Comparison of ENCODE assay signal across 9 cellular contexts in genomic region chr11:40328890-40329617, GRCh38.
DNase-seq lines count a peak whose midpoint lies in the region; ATAC-seq and TF ChIP-seq lines count a peak whose summit lies in the region.
"Had no signal": no experiment of that assay in that cellular context is flagged by ENCODE, and none has a peak within 500 bp of the region (broad histone marks: within the 10 kb centered on the region; RNA-seq: fewer than 3 reads in every experiment).

No MANE protein-coding gene starts in this region.

- no peaks in the 10 kb centered on the region for H3K36me3 Mint-ChIP-seq in type B pancreatic cell
- H3K36me3 Mint-ChIP-seq in activated CD8-positive, alpha-beta memory T cell treated with anti-CD3 and anti-CD28 coated beads, Interleukin-2, amount 10 ng/mL, durations not matched to agents 7 days and 5 days = no peaks in the 10 kb centered on the region

- ATAC-seq in GM18520 (IDR thresholded peaks at IDR 0.05; ENCODE audit: unreplicated experiment) = no peak
- ATAC-seq in activated CD8-positive, alpha-beta memory T cell treated with anti-CD3 and anti-CD28 coated beads, Interleukin-2, amount 10 ng/mL, durations not matched to agents 7 days and 5 days = no peak
- no peak for ATAC-seq in HG02798 (IDR thresholded peaks at IDR 0.05; ENCODE audit: poor library complexity, unreplicated experiment)

- H3K36me3 ChIP-seq in rectal smooth muscle tissue (ENCODE audit: control insufficient read depth, insufficient read depth, low read length) = no peaks in the 10 kb centered on the region

- no peak overlapping the region for H3K27ac Mint-ChIP-seq in type B pancreatic cell
- no peak overlapping the region for H3K27ac Mint-ChIP-seq in activated CD8-positive, alpha-beta memory T cell treated with anti-CD3 and anti-CD28 coated beads, Interleukin-2, amount 10 ng/mL, durations not matched to agents 7 days and 5 days

- CTCF ChIA-PET in activated CD8-positive, alpha-beta memory T cell treated with anti-CD3 and anti-CD28 coated beads, Interleukin-2, amount 10 ng/mL, durations not matched to agents 7 days and 5 days (lab: Charles Lee) = no interaction called here

- H3K4me3 ChIP-seq in fibroblast of the aortic adventitia (ENCODE audit: low read depth, low read length) (no peak overlapping the region), rectal smooth muscle tissue (ENCODE audit: low read length) (no peak overlapping the region)

- TF ChIP-seq CTCF in fibroblast of the aortic adventitia (IDR thresholded peaks at IDR 0.05; ENCODE audit: insufficient read depth, low read length) (no peak), type B pancreatic cell (conservative IDR thresholded peaks at IDR 0.05) (no peak)

- H3K27me3 Mint-ChIP-seq in type B pancreatic cell = no peaks in the 10 kb centered on the region
- no peaks in the 10 kb centered on the region for H3K27me3 Mint-ChIP-seq in activated CD8-positive, alpha-beta memory T cell treated with anti-CD3 and anti-CD28 coated beads, Interleukin-2, amount 10 ng/mL, durations not matched to agents 7 days and 5 days

- no peaks in the 10 kb centered on the region for H3K4me1 Mint-ChIP-seq in type B pancreatic cell (ENCODE audit: unreplicated experiment)
- no peaks in the 10 kb centered on the region for H3K4me1 Mint-ChIP-seq in activated CD8-positive, alpha-beta memory T cell treated with anti-CD3 and anti-CD28 coated beads, Interleukin-2, amount 10 ng/mL, durations not matched to agents 7 days and 5 days

- H3K27ac ChIP-seq in rectal smooth muscle tissue (ENCODE audit: low read depth, low read length) = peak overlapping the region; percentile 11

- H3K4me3 Mint-ChIP-seq in type B pancreatic cell = no peak overlapping the region
- no peak overlapping the region for H3K4me3 Mint-ChIP-seq in activated CD8-positive, alpha-beta memory T cell treated with anti-CD3 and anti-CD28 coated beads, Interleukin-2, amount 10 ng/mL, durations not matched to agents 7 days and 5 days

- no peaks in the 10 kb centered on the region for H3K4me1 ChIP-seq in rectal smooth muscle tissue (ENCODE audit: control insufficient read depth, insufficient read depth, low read length)

- no peak overlapping the region for H3K9ac ChIP-seq in rectal smooth muscle tissue (ENCODE audit: low read length)

- no peaks in the 10 kb centered on the region for H3K9me3 Mint-ChIP-seq in type B pancreatic cell
- H3K9me3 Mint-ChIP-seq in activated CD8-positive, alpha-beta memory T cell treated with anti-CD3 and anti-CD28 coated beads, Interleukin-2, amount 10 ng/mL, durations not matched to agents 7 days and 5 days (ENCODE audit: low read depth) = peaks cover 14% of the 10 kb centered on the region

- H3K27me3 ChIP-seq in rectal smooth muscle tissue (ENCODE audit: control insufficient read depth, insufficient read depth, low read length) = no peaks in the 10 kb centered on the region

- DNase-seq in GM04504 (ENCODE audit: low read depth) = peak; percentile 99
- DNase-seq in RPMI8226 = peak; percentile 55
- peak; percentile 99 for DNase-seq in fibroblast of the aortic adventitia (ENCODE audit: low read depth)
- no peak for DNase-seq in type B pancreatic cell (ENCODE audit: extremely low spot score, unreplicated experiment)
- DNase-seq in activated CD8-positive, alpha-beta memory T cell treated with anti-CD3 and anti-CD28 coated beads, Interleukin-2, amount 10 ng/mL, durations not matched to agents 7 days and 5 days = no peak
- DNase-seq: hippocampal formation had no signal

Comparison
In these comparisons a context has a peak if more than half of its experiments do, and no peak if none do; other contexts are left out.
1. DNase-seq: peak in GM04504 (single experiment), RPMI8226 (single experiment) and fibroblast of the aortic adventitia (single experiment); none in type B pancreatic cell (single experiment) and activated CD8-positive, alpha-beta memory T cell treated with anti-CD3 and anti-CD28 coated beads, Interleukin-2, amount 10 ng/mL, durations not matched to agents 7 days and 5 days (single experiment).